Comparison of ENCODE assay signal across 13 cellular contexts in genomic region chr13:31987071-31987470, GRCh38.
"Had no signal": no experiment of that assay in that cellular context is flagged by ENCODE, and none has a peak within 500 bp of the region (broad histone marks: within the 10 kb centered on the region; RNA-seq: fewer than 3 reads in every experiment).

No MANE protein-coding gene starts in this region.

- H3K4me3 ChIP-seq: cardiac muscle cell, esophagus muscularis mucosa, thyroid gland had no signal

- H3K9me3 Mint-ChIP-seq: activated T-cell treated with anti-CD3 and anti-CD28 coated beads, Interleukin-2, amount 50 U/mL, for 24 hours had no signal

- H3K27me3 ChIP-seq: cardiac muscle cell, esophagus muscularis mucosa, neutrophil, thyroid gland had no signal

- H3K36me3 Mint-ChIP-seq: naive B cell; stimulated activated naive B cell treated with anti-CD40 and anti-IgM and Interleukin-4, amounts not matched to agents 10 μg/mL and 1 μg/mL and 100 μg/mL, for 72 hours had no signal

- H3K27ac ChIP-seq: cardiac muscle cell, esophagus muscularis mucosa, neutrophil, thyroid gland, WERI-Rb-1 had no signal

- H3K4me1 Mint-ChIP-seq: activated CD4-positive, alpha-beta memory T cell treated with anti-CD3 and anti-CD28 coated beads, Interleukin-2, amount 10 ng/mL, durations not matched to agents 7 days and 5 days; activated CD4-positive, alpha-beta T cell treated with anti-CD3 and anti-CD28 coated beads for 36 hours had no signal

- H3K36me3 ChIP-seq: cardiac muscle cell, esophagus muscularis mucosa, neutrophil, thyroid gland, WERI-Rb-1 had no signal

- H3K4me1 ChIP-seq: esophagus muscularis mucosa, thyroid gland had no signal

- H3K27me3 Mint-ChIP-seq: activated CD4-positive, alpha-beta memory T cell treated with anti-CD3 and anti-CD28 coated beads, Interleukin-2, amount 10 ng/mL, durations not matched to agents 7 days and 5 days; activated T-cell treated with anti-CD3 and anti-CD28 coated beads, Interleukin-2, amount 50 U/mL, for 24 hours; naive B cell; stimulated activated naive B cell treated with anti-CD40 and anti-IgM and Interleukin-4, amounts not matched to agents 10 μg/mL and 1 μg/mL and 100 μg/mL, for 72 hours had no signal

- H3K4me3 Mint-ChIP-seq: activated CD4-positive, alpha-beta memory T cell treated with anti-CD3 and anti-CD28 coated beads, Interleukin-2, amount 10 ng/mL, durations not matched to agents 7 days and 5 days; activated CD4-positive, alpha-beta T cell treated with anti-CD3 and anti-CD28 coated beads for 36 hours; activated T-cell treated with anti-CD3 and anti-CD28 coated beads, Interleukin-2, amount 50 U/mL, for 24 hours; stimulated activated naive B cell treated with anti-CD40 and anti-IgM and Interleukin-4, amounts not matched to agents 10 μg/mL and 1 μg/mL and 100 μg/mL, for 72 hours had no signal

- H3K27ac Mint-ChIP-seq: activated CD4-positive, alpha-beta memory T cell treated with anti-CD3 and anti-CD28 coated beads, Interleukin-2, amount 10 ng/mL, durations not matched to agents 7 days and 5 days; activated CD4-positive, alpha-beta T cell treated with anti-CD3 and anti-CD28 coated beads for 36 hours; activated T-cell treated with anti-CD3 and anti-CD28 coated beads, Interleukin-2, amount 50 U/mL, for 24 hours; stimulated activated naive B cell treated with anti-CD40 and anti-IgM and Interleukin-4, amounts not matched to agents 10 μg/mL and 1 μg/mL and 100 μg/mL, for 72 hours had no signal

- DNase-seq: activated CD4-positive, alpha-beta memory T cell treated with anti-CD3 and anti-CD28 coated beads, Interleukin-2, amount 10 ng/mL, durations not matched to agents 7 days and 5 days; activated CD4-positive, alpha-beta T cell treated with anti-CD3 and anti-CD28 coated beads for 36 hours; activated effector memory CD4-positive, alpha-beta T cell treated with Interleukin-2 at 50 U/mL for 16 hours; activated naive CD4-positive, alpha-beta T cell treated with anti-CD3 and anti-CD28 coated beads, Interleukin-2, amount 50 U/mL, for 16 hours; activated T-cell treated with anti-CD3 and anti-CD28 coated beads, Interleukin-2, amount 50 U/mL, for 24 hours; hippocampal formation; stimulated activated naive B cell treated with anti-CD40 and anti-IgM and Interleukin-4, amounts not matched to agents 10 μg/mL and 1 μg/mL and 100 μg/mL, for 72 hours; thyroid gland; WERI-Rb-1 had no signal

- ATAC-seq: activated CD4-positive, alpha-beta T cell treated with anti-CD3 and anti-CD28 coated beads for 36 hours had no signal
